30 cellular contexts compared by ENCODE assay signal in genomic region chr10:29780639-29781038, GRCh38.
"Had no signal": no experiment of that assay in that cellular context is flagged by ENCODE, and none has a peak within 500 bp of the region (broad histone marks: within the 10 kb centered on the region; RNA-seq: fewer than 3 reads in every experiment).

No MANE protein-coding gene starts in this region.

- H3K4me1 ChIP-seq: colonic mucosa, pancreas had no signal

- DNase-seq: activated CD4-positive, alpha-beta memory T cell treated with anti-CD3 and anti-CD28 coated beads for 36 hours; activated CD4-positive, alpha-beta T cell treated with anti-CD3 and anti-CD28 coated beads, Interleukin-2, amount 10 ng/mL, durations not matched to agents 24 days and 14 days; activated CD8-positive, alpha-beta memory T cell treated with anti-CD3 and anti-CD28 coated beads, Interleukin-2, amount 50 U/mL, for 4 hours; activated gamma-delta T cell; activated naive CD4-positive, alpha-beta T cell treated with anti-CD3 and anti-CD28 coated beads, Interleukin-2, amount 10 ng/mL, durations not matched to agents 7 days and 5 days; activated naive CD8-positive, alpha-beta T cell treated with anti-CD3 and anti-CD28 coated beads, Interleukin-2, amount 10 ng/mL, durations not matched to agents 7 days and 5 days; activated T-cell treated with anti-CD3 and anti-CD28 coated beads, Interleukin-2, amount 50 U/mL, for 1 hour; cerebellar nuclear complex; colonic mucosa; foreskin melanocyte; left ventricle myocardium inferior; naive B cell; pancreas; psoas muscle; stimulated activated CD4-positive, alpha-beta T cell treated with anti-CD3 and anti-CD28 coated beads, Interleukin-1b, Interleukin-23, amount 100 ng/mL, for 48 hours; stimulated activated CD4-positive, alpha-beta T cell treated with anti-CD3 and anti-CD28 coated beads, Interleukin-4, amount 100 ng/mL, for 4 hours; stimulated activated CD8-positive, alpha-beta memory T cell treated with anti-CD3 and anti-CD28 coated beads, Interleukin-4, amount 100 ng/mL, for 48 hours; stimulated activated naive CD8-positive, alpha-beta T cell treated with anti-CD3 and anti-CD28 coated beads, Interleukin-15, amount 100 ng/mL, for 72 hours; substantia nigra; upper lobe of right lung had no signal

- ATAC-seq: activated CD4-positive, CD25-positive, alpha-beta regulatory T cell treated with anti-CD3 and anti-CD28 coated beads, Interleukin-2, amount 50 U/mL, for 24 hours; esophagus mucosa; pancreas; psoas muscle; stimulated activated memory B cell treated with anti-CD40 and anti-IgM and Interleukin-4, amounts not matched to agents 10 μg/mL and 1 μg/mL and 100 μg/mL, for 72 hours; stimulated activated naive CD8-positive, alpha-beta T cell treated with anti-CD3 and anti-CD28 coated beads, Interleukin-15, amount 100 ng/mL, for 72 hours had no signal

- H3K27ac Mint-ChIP-seq: activated CD4-positive, alpha-beta memory T cell treated with anti-CD3 and anti-CD28 coated beads for 36 hours; activated CD4-positive, alpha-beta T cell treated with anti-CD3 and anti-CD28 coated beads, Interleukin-2, amount 10 ng/mL, durations not matched to agents 24 days and 14 days; activated naive CD4-positive, alpha-beta T cell treated with anti-CD3 and anti-CD28 coated beads, Interleukin-2, amount 10 ng/mL, durations not matched to agents 7 days and 5 days; activated naive CD8-positive, alpha-beta T cell treated with anti-CD3 and anti-CD28 coated beads, Interleukin-2, amount 10 ng/mL, durations not matched to agents 7 days and 5 days; brain; stimulated activated memory B cell treated with anti-CD40 and anti-IgM and Interleukin-4, amounts not matched to agents 10 μg/mL and 1 μg/mL and 100 μg/mL, for 72 hours had no signal

- H3K36me3 ChIP-seq: ascending aorta, cardiac muscle cell, colonic mucosa, left ventricle myocardium inferior, pancreas, right atrium auricular region, upper lobe of right lung had no signal

- H3K27me3 ChIP-seq: ascending aorta, cardiac muscle cell, colonic mucosa, pancreas, right atrium auricular region, upper lobe of right lung had no signal

- H3K4me3 Mint-ChIP-seq: activated CD4-positive, alpha-beta memory T cell treated with anti-CD3 and anti-CD28 coated beads for 36 hours; activated CD4-positive, alpha-beta T cell treated with anti-CD3 and anti-CD28 coated beads, Interleukin-2, amount 10 ng/mL, durations not matched to agents 24 days and 14 days; activated naive CD4-positive, alpha-beta T cell treated with anti-CD3 and anti-CD28 coated beads, Interleukin-2, amount 10 ng/mL, durations not matched to agents 7 days and 5 days; activated naive CD8-positive, alpha-beta T cell treated with anti-CD3 and anti-CD28 coated beads, Interleukin-2, amount 10 ng/mL, durations not matched to agents 7 days and 5 days; brain; naive B cell; stimulated activated memory B cell treated with anti-CD40 and anti-IgM and Interleukin-4, amounts not matched to agents 10 μg/mL and 1 μg/mL and 100 μg/mL, for 72 hours; stimulated activated naive CD8-positive, alpha-beta T cell treated with anti-CD3 and anti-CD28 coated beads, Interleukin-15, amount 100 ng/mL, for 72 hours had no signal

- H3K4me3 ChIP-seq: ascending aorta, cardiac muscle cell, colonic mucosa, left ventricle myocardium inferior, lung, pancreas, psoas muscle, right atrium auricular region, smooth muscle cell, upper lobe of right lung had no signal

- H3K27ac ChIP-seq: cardiac muscle cell, colonic mucosa, left ventricle myocardium inferior, pancreas, psoas muscle, right atrium auricular region, upper lobe of right lung had no signal

- FAIRE-seq: islet of Langerhans, pancreas had no signal

- H3K36me3 Mint-ChIP-seq: activated CD4-positive, alpha-beta memory T cell treated with anti-CD3 and anti-CD28 coated beads for 36 hours; activated naive CD4-positive, alpha-beta T cell treated with anti-CD3 and anti-CD28 coated beads, Interleukin-2, amount 10 ng/mL, durations not matched to agents 7 days and 5 days; activated naive CD8-positive, alpha-beta T cell treated with anti-CD3 and anti-CD28 coated beads, Interleukin-2, amount 10 ng/mL, durations not matched to agents 7 days and 5 days; brain; naive B cell; stimulated activated memory B cell treated with anti-CD40 and anti-IgM and Interleukin-4, amounts not matched to agents 10 μg/mL and 1 μg/mL and 100 μg/mL, for 72 hours had no signal

- H3K9me3 ChIP-seq: ascending aorta, colonic mucosa, left ventricle myocardium inferior, pancreas, psoas muscle, right atrium auricular region, upper lobe of right lung had no signal

- H3K9me3 Mint-ChIP-seq: activated CD4-positive, alpha-beta memory T cell treated with anti-CD3 and anti-CD28 coated beads for 36 hours; activated CD4-positive, alpha-beta T cell treated with anti-CD3 and anti-CD28 coated beads, Interleukin-2, amount 10 ng/mL, durations not matched to agents 24 days and 14 days; activated naive CD4-positive, alpha-beta T cell treated with anti-CD3 and anti-CD28 coated beads, Interleukin-2, amount 10 ng/mL, durations not matched to agents 7 days and 5 days; activated naive CD8-positive, alpha-beta T cell treated with anti-CD3 and anti-CD28 coated beads, Interleukin-2, amount 10 ng/mL, durations not matched to agents 7 days and 5 days; stimulated activated naive CD8-positive, alpha-beta T cell treated with anti-CD3 and anti-CD28 coated beads, Interleukin-15, amount 100 ng/mL, for 72 hours had no signal

- H3K4me1 Mint-ChIP-seq: activated naive CD4-positive, alpha-beta T cell treated with anti-CD3 and anti-CD28 coated beads, Interleukin-2, amount 10 ng/mL, durations not matched to agents 7 days and 5 days; brain; naive B cell; stimulated activated memory B cell treated with anti-CD40 and anti-IgM and Interleukin-4, amounts not matched to agents 10 μg/mL and 1 μg/mL and 100 μg/mL, for 72 hours had no signal
